8 cellular contexts compared by ENCODE assay signal in genomic region chr5:140564196-140565023, GRCh38.
DNase-seq lines count a peak whose midpoint lies in the region; ATAC-seq and TF ChIP-seq lines count a peak whose summit lies in the region.

Gene APBB3, minus strand, starts transcription at chr5:140564598. Its CDS starts 353 bp downstream, at chr5:140564245.
Gene SLC35A4, plus strand, starts transcription at chr5:140564828. Its CDS starts 2,342 bp downstream, at chr5:140567170.

- peaks cover 12% of the 10 kb centered on the region for H3K36me3 Mint-ChIP-seq in central memory CD8-positive, alpha-beta T cell (ENCODE audit: insufficient read depth)

- peak; percentile 89 for ATAC-seq in HG03280 (IDR thresholded peaks at IDR 0.05; ENCODE audit: unreplicated experiment)
- ATAC-seq in central memory CD8-positive, alpha-beta T cell (replicated peaks; ENCODE audit: extremely low read depth, poor library complexity, severe bottlenecking): peak; percentile 88

- H3K27me3 Mint-ChIP-seq in central memory CD8-positive, alpha-beta T cell: no peaks in the 10 kb centered on the region

- H3K27ac Mint-ChIP-seq in central memory CD8-positive, alpha-beta T cell (ENCODE audit: low read depth): peak within 1 kb of the TSS; percentile 96

- in situ Hi-C loops in GM18951 (cut with MboI; ENCODE audit: low sequenced_read_pairs, unreplicated experiment): no loop called here

- peak within 1 kb of the TSS; percentile 88 for H3K4me3 Mint-ChIP-seq in central memory CD8-positive, alpha-beta T cell

- peak; percentile 92 for TF ChIP-seq POLR2A in GM18951 (IDR thresholded peaks at IDR 0.05; ENCODE audit: extremely low read depth, insufficient read depth, insufficient read length)

- peaks cover 53% of the 10 kb centered on the region for H3K4me1 Mint-ChIP-seq in central memory CD8-positive, alpha-beta T cell

- H3K9me3 Mint-ChIP-seq in central memory CD8-positive, alpha-beta T cell: no peaks in the 10 kb centered on the region

- DNase-seq in AG08395 (ENCODE audit: low spot score) (peak; percentile 98), NCI-H446 (lab: John Stamatoyannopoulos, UW) (peak; percentile 95 to 98), iris pigment epithelial cell (ENCODE audit: low read depth) (peak; percentile 100)
- DNase-seq in activated CD4-positive, CD25-positive, alpha-beta regulatory T cell treated with anti-CD3 and anti-CD28 coated beads, Interleukin-2, amount 50 U/mL, for 16 hours (ENCODE audit: low read depth, low spot score): peak; percentile 97
- peak; percentile 90 to 98 for DNase-seq in central memory CD8-positive, alpha-beta T cell (ENCODE audit: low spot score in 2 of 2)
- DNase-seq in stimulated activated CD4-positive, alpha-beta T cell treated with anti-CD3 and anti-CD28 coated beads, Interleukin-12 subunit alpha, Interleukin-12 subunit beta, amount 100 ng/mL, for 24 hours (ENCODE audit: low read depth in 2 of 2): peak; percentile 92 to 93

Comparison
In these comparisons a context has a peak if more than half of its experiments do, and no peak if none do; other contexts are left out.
1. Peak in every context shown above with its lines: DNase-seq and ATAC-seq.